Comparison of ENCODE assay signal across 1 cellular context in genomic region chr17:32264140-32264799, GRCh38.
TF ChIP-seq lines count a peak whose summit lies in the region.

No MANE protein-coding gene starts in this region.

TF ChIP-seq in H1, 55 proteins besides CTCF, POLR2A, EP300 and RAD21 (continued from another document):
- no peak for TF ChIP-seq RBBP5 (IDR thresholded peaks at IDR 0.05; ENCODE audit: borderline replicate concordance, low read depth, low read length)
- no peak for TF ChIP-seq CTBP2 (IDR thresholded peaks at IDR 0.05; ENCODE audit: borderline replicate concordance, insufficient read depth, insufficient read length, low read length)
- no peak for TF ChIP-seq NANOG (IDR thresholded peaks at IDR 0.05; ENCODE audit: insufficient read depth, low read depth, low read length, poor library complexity, severe bottlenecking)
- no peak for TF ChIP-seq EZH2 (IDR thresholded peaks at IDR 0.05; ENCODE audit: low read depth, low read length, severe bottlenecking)
- no peak for TF ChIP-seq SP4 (IDR thresholded peaks at IDR 0.05; ENCODE audit: low read length)
